In genomic region chr6:125099211-125100017, GRCh38 we compare ENCODE assay signal across 8 cellular contexts. TPM values are rescaled to one million over a fixed set of nuclear protein-coding genes. Genes with fewer than 3 reads are reported as not detected.
DNase-seq lines count a peak whose midpoint lies in the region; ATAC-seq, FAIRE-seq and TF ChIP-seq lines count a peak whose summit lies in the region.

No MANE protein-coding gene starts in this region.

- peak overlapping the region; percentile 42 for H3K9ac ChIP-seq in endothelial cell of umbilical vein (replicated peaks; ENCODE audit: extremely low read depth, insufficient read depth, low read length)
- peak overlapping the region; percentile 86 for H3K9ac ChIP-seq in mesenchymal stem cell (ENCODE audit: low read length)

- H2AFZ ChIP-seq in endothelial cell of umbilical vein (ENCODE audit: low read depth, low read length) (peak overlapping the region; percentile 97), mesenchymal stem cell (ENCODE audit: low read depth, low read length) (peak overlapping the region; percentile 43)

- dilution Hi-C loops in endothelial cell of umbilical vein (cut with MboI; ENCODE audit: extremely low pct_ligation_motif_present, low sequenced_read_pairs) = loop anchor here (25.0 kb wide), 1 partner anchor 237 kb away; no protein-coding TSS in a partner anchor

- H3K4me1 ChIP-seq in endothelial cell of umbilical vein (ENCODE audit: control insufficient read depth, extremely low read depth, insufficient read depth, low read length) (peaks cover 23% of the 10 kb centered on the region), mesenchymal stem cell (ENCODE audit: control insufficient read depth, insufficient read depth, low read depth, low read length) (peaks cover 3% of the 10 kb centered on the region)

- H3K9me3 ChIP-seq in MG63 (no peaks in the 10 kb centered on the region), endothelial cell of umbilical vein (replicated peaks; ENCODE audit: control insufficient read depth, insufficient read depth, low read length) (no peaks in the 10 kb centered on the region), mesenchymal stem cell (ENCODE audit: control insufficient read depth, low read length) (no peaks in the 10 kb centered on the region)

- intact Hi-C loops in endothelial cell of umbilical vein (cut with micrococcal nuclease) = loop anchor here (1.0 to 5.0 kb wide), 2 partner anchors 77 to 138 kb away; no protein-coding TSS in a partner anchor

- POLR2A ChIA-PET in endothelial cell of umbilical vein (lab: Charles Lee) = no interaction called here

- peak overlapping the region; percentile 99 for H4K8ac ChIP-seq in mesenchymal stem cell (ENCODE audit: low read length)

- H2BK5ac ChIP-seq in mesenchymal stem cell (ENCODE audit: low read depth, low read length, poor library complexity, severe bottlenecking) = peak overlapping the region; percentile 74

- CTCF ChIA-PET in endothelial cell of umbilical vein (lab: Charles Lee) = interaction anchor here (0.5 to 4.4 kb wide), 6 partner anchors 15 to 229 kb away, joined by 3 to 23 read pairs (median 4); no protein-coding TSS in a partner anchor

- DNase-seq in COR-L47 (lab: John Stamatoyannopoulos, UW) = peak; percentile 24
- peak; percentile 62 for DNase-seq in MG63
- peak; percentile 49 for DNase-seq in UCSD-AML1 (lab: John Stamatoyannopoulos, UW; ENCODE audit: unreplicated experiment)
- peak; percentile 60 for DNase-seq in endothelial cell of umbilical vein (ENCODE audit: low read depth, low spot score)
- peak; percentile 70 for DNase-seq in mesenchymal stem cell
- peak; percentile 18 for DNase-seq in stimulated activated naive CD8-positive, alpha-beta T cell treated with anti-CD3 and anti-CD28 coated beads, Interleukin-15, Interleukin-2, amounts not matched to agents 100 U/mL and 50 U/mL, for 24 hours
- DNase-seq in amniotic stem cell (lab: John Stamatoyannopoulos, UW) = no peak

- H3K27ac ChIP-seq in endothelial cell of umbilical vein (ENCODE audit: insufficient read depth, low read depth, low read length) (peak overlapping the region; percentile 32), mesenchymal stem cell (ENCODE audit: low read length, poor library complexity, severe bottlenecking) (peak overlapping the region; percentile 77)

- peak overlapping the region; percentile 41 for H3K4me3 ChIP-seq in MG63
- peak overlapping the region; percentile 58 to 80 (median 63) for H3K4me3 ChIP-seq in endothelial cell of umbilical vein (replicated peaks in 1 of 3; ENCODE audit: insufficient read depth in 1 of 3, low read depth in 1 of 3, low read length in 3 of 3)
- H3K4me3 ChIP-seq in mesenchymal stem cell (ENCODE audit: insufficient read depth in 1 of 2, low read depth in 1 of 2, low read length in 2 of 2) = peak overlapping the region; percentile 66 to 83

- no peaks in the 10 kb centered on the region for H3K9me1 ChIP-seq in endothelial cell of umbilical vein (replicated peaks; ENCODE audit: control insufficient read depth, extremely low read depth, insufficient read depth, low read length)

- peak overlapping the region; percentile 65 to 86 for H2BK12ac ChIP-seq in mesenchymal stem cell (ENCODE audit: low read length in 2 of 2)

- no peak for TF ChIP-seq CTCF in endothelial cell of umbilical vein (IDR thresholded peaks at IDR 0.05; ENCODE audit: extremely low read depth in 1 of 2, insufficient read depth in 1 of 2, low read depth in 1 of 2, low read length in 2 of 2)

- FAIRE-seq in endothelial cell of umbilical vein (lab: Jason Lieb, UNC) = peak; percentile 57

- no TSS peak for BruUV-seq in endothelial cell of umbilical vein (replicated peaks; lab: Mats Ljungman, UMichigan)

- no peaks in the 10 kb centered on the region for H4K20me1 ChIP-seq in endothelial cell of umbilical vein (replicated peaks; ENCODE audit: control insufficient read depth, extremely low read depth, insufficient read depth, low read length)

- peak; percentile 66 for ATAC-seq in GM21786 (IDR thresholded peaks at IDR 0.05; ENCODE audit: unreplicated experiment)
- ATAC-seq in stimulated activated naive CD8-positive, alpha-beta T cell treated with anti-CD3 and anti-CD28 coated beads, Interleukin-15, Interleukin-2, amounts not matched to agents 100 U/mL and 50 U/mL, for 24 hours = peak; percentile 30

- H3K23ac ChIP-seq in mesenchymal stem cell (ENCODE audit: low read length in 2 of 2) = peak overlapping the region in 1 of 2 experiments; percentile 66

- H3K14ac ChIP-seq in mesenchymal stem cell (ENCODE audit: low read length in 2 of 2) = peak overlapping the region in 1 of 2 experiments; percentile 8

- no peak overlapping the region for H2AK5ac ChIP-seq in mesenchymal stem cell (ENCODE audit: low read length, severe bottlenecking)

- H2BK15ac ChIP-seq in mesenchymal stem cell (ENCODE audit: low read depth, poor library complexity, severe bottlenecking) = peak overlapping the region; percentile 64

- TF ChIP-seq POLR2A in endothelial cell of umbilical vein (IDR thresholded peaks at IDR 0.05; ENCODE audit: low read depth, low read length) = no peak

- no peaks in the 10 kb centered on the region for H3K79me1 ChIP-seq in mesenchymal stem cell (replicated peaks; ENCODE audit: low read length, poor library complexity, severe bottlenecking)

- H3K27me3 ChIP-seq in MG63 (no peaks in the 10 kb centered on the region), endothelial cell of umbilical vein (ENCODE audit: control insufficient read depth in 2 of 2, insufficient read depth in 2 of 2, low read length in 2 of 2) (no peaks in the 10 kb centered on the region), mesenchymal stem cell (ENCODE audit: control insufficient read depth in 1 of 2, insufficient read depth in 1 of 2, low read length in 2 of 2) (no peaks in the 10 kb centered on the region)

- peak overlapping the region; percentile 81 to 99 for H3K18ac ChIP-seq in mesenchymal stem cell (ENCODE audit: low read depth in 1 of 2, low read length in 2 of 2)

- H3K4ac ChIP-seq in mesenchymal stem cell (ENCODE audit: low read depth in 1 of 2, low read length in 2 of 2) = peak overlapping the region; percentile 6 to 97

- H3K36me3 ChIP-seq in MG63 = no peaks in the 10 kb centered on the region
- no peaks in the 10 kb centered on the region for H3K36me3 ChIP-seq in endothelial cell of umbilical vein (ENCODE audit: control insufficient read depth in 2 of 2, extremely low read depth in 1 of 2, insufficient read depth in 2 of 2, low read length in 2 of 2)
- H3K36me3 ChIP-seq in mesenchymal stem cell (ENCODE audit: control insufficient read depth in 1 of 2, insufficient read depth in 2 of 2, low read depth in 1 of 2, low read length in 2 of 2) = no peaks in the 10 kb centered on the region

- H4K91ac ChIP-seq in mesenchymal stem cell (ENCODE audit: low read length) = peak overlapping the region; percentile 99

- H3K4me2 ChIP-seq in endothelial cell of umbilical vein (ENCODE audit: insufficient read depth, low read length) = peak overlapping the region; percentile 85
- peak overlapping the region; percentile 93 for H3K4me2 ChIP-seq in mesenchymal stem cell (ENCODE audit: low read length, poor library complexity, severe bottlenecking)

- no peaks in the 10 kb centered on the region for H3K79me2 ChIP-seq in endothelial cell of umbilical vein (ENCODE audit: control insufficient read depth, insufficient read depth, low read length)

- WGBS in mesenchymal stem cell = under 1% methylated on average over 25 of the region's 48 CpGs

- peak overlapping the region; percentile 42 for H2BK120ac ChIP-seq in mesenchymal stem cell (ENCODE audit: low read depth, low read length)

TF ChIP-seq in endothelial cell of umbilical vein, 7 proteins besides CTCF, POLR2A, EP300 and RAD21:
- TF ChIP-seq MYC (IDR thresholded peaks at IDR 0.05; ENCODE audit: low read depth, low read length) (no peak), MAX (IDR thresholded peaks at IDR 0.05; ENCODE audit: insufficient read depth, insufficient read length) (no peak), FOS (IDR thresholded peaks at IDR 0.05; ENCODE audit: borderline replicate concordance, insufficient read depth, low read length) (no peak), EZH2 (IDR thresholded peaks at IDR 0.05; ENCODE audit: borderline replicate concordance, low read depth, low read length, severe bottlenecking) (no peak), JUN (IDR thresholded peaks at IDR 0.05; ENCODE audit: borderline replicate concordance, insufficient read depth, insufficient read length, low read depth) (no peak), GATA2 (IDR thresholded peaks at IDR 0.05; ENCODE audit: insufficient read depth, insufficient read length, low read depth, low read length) (no peak), POLR2AphosphoS5 (IDR thresholded peaks at IDR 0.05; ENCODE audit: insufficient read depth, low read depth, low read length) (no peak)

RNA-seq across cellular contexts. Expression of gene TPD52L1, which starts 54.2 kb away (rescaled TPM):
- 29.2 and 48.5 TPM in 2 replicates for total RNA-seq in MG63 (2014; rRNA removed; shearing (Covaris generic); ENCODE audit: low replicate concordance)
- 0.29 and 0.83 TPM in 2 replicates for total RNA-seq in endothelial cell of umbilical vein
- polyA plus RNA-seq in endothelial cell of umbilical vein = 0.08 and 0.37 TPM in 2 replicates
- polyA plus RNA-seq in endothelial cell of umbilical vein (2011; cell fraction: cytosol; rRNA removed) = 0.25 and 0.27 TPM in 2 replicates
- 0.07 and 0.37 TPM in 2 replicates for polyA plus RNA-seq in endothelial cell of umbilical vein (2011; cell fraction: nucleus; rRNA removed)
- polyA plus RNA-seq in endothelial cell of umbilical vein (2012) = 0.31 and 0.39 TPM in 2 replicates
- polyA minus RNA-seq in endothelial cell of umbilical vein = 1.3 and 1.9 TPM in 2 replicates
- polyA minus RNA-seq in endothelial cell of umbilical vein (2011; cell fraction: cytosol; rRNA and poly(A)+ RNA removed) = 6.3 TPM
- polyA minus RNA-seq in endothelial cell of umbilical vein (2011; cell fraction: nucleus; rRNA and poly(A)+ RNA removed) = not detected in 2 replicates
- 6.5 TPM for polyA plus RNA-seq in mesenchymal stem cell (2013, experiment 1 of 2)
- 5.5 TPM for polyA plus RNA-seq in mesenchymal stem cell (2013, experiment 2 of 2)

Comparison
In these comparisons a context has a peak if more than half of its experiments do, and no peak if none do; other contexts are left out.
1. RNA of gene TPD52L1, which starts 54.2 kb away (total RNA-seq): 29.2 to 48.5 TPM in MG63; 0.29 to 0.83 TPM in endothelial cell of umbilical vein; every median in the first group is over 10 times any median in the second.
2. Peak in every context shown above with its lines, with median percentiles within 50 percentile points of each other: H3K4me3 ChIP-seq.